Comparison of ENCODE assay signal across 12 cellular contexts in genomic region chr2:226970362-226970761, GRCh38.
DNase-seq lines count a peak whose midpoint lies in the region; ATAC-seq lines count a peak whose summit lies in the region.
"Had no signal": no experiment of that assay in that cellular context is flagged by ENCODE, and none has a peak within 500 bp of the region (broad histone marks: within the 10 kb centered on the region; RNA-seq: fewer than 3 reads in every experiment).

No MANE protein-coding gene starts in this region.

- H3K27me3 ChIP-seq in thymus (ENCODE audit: control insufficient read depth, insufficient read depth): no peaks in the 10 kb centered on the region

- H3K4me3 Mint-ChIP-seq in activated CD8-positive, alpha-beta memory T cell treated with anti-CD3 and anti-CD28 coated beads, Interleukin-2, amount 10 ng/mL, durations not matched to agents 7 days and 5 days: peak overlapping the region; percentile 17
- H3K4me3 Mint-ChIP-seq: activated CD4-positive, alpha-beta memory T cell treated with anti-CD3 and anti-CD28 coated beads for 36 hours had no signal

- peak overlapping the region; percentile 50 for H3K27ac Mint-ChIP-seq in activated CD8-positive, alpha-beta memory T cell treated with anti-CD3 and anti-CD28 coated beads, Interleukin-2, amount 10 ng/mL, durations not matched to agents 7 days and 5 days
- H3K27ac Mint-ChIP-seq: activated CD4-positive, alpha-beta memory T cell treated with anti-CD3 and anti-CD28 coated beads for 36 hours had no signal

- peak overlapping the region; percentile 10 for H3K4me3 ChIP-seq in thymus (ENCODE audit: low read length)

- peaks cover 7% of the 10 kb centered on the region for H3K36me3 ChIP-seq in thymus (ENCODE audit: control insufficient read depth, insufficient read depth)

- CTCF ChIA-PET in activated CD8-positive, alpha-beta memory T cell treated with anti-CD3 and anti-CD28 coated beads, Interleukin-2, amount 10 ng/mL, durations not matched to agents 7 days and 5 days (lab: Charles Lee): no interaction called here

- H3K36me3 Mint-ChIP-seq in activated CD8-positive, alpha-beta memory T cell treated with anti-CD3 and anti-CD28 coated beads, Interleukin-2, amount 10 ng/mL, durations not matched to agents 7 days and 5 days: peaks cover 6% of the 10 kb centered on the region

- H3K9me3 ChIP-seq in thymus (ENCODE audit: control insufficient read depth): no peaks in the 10 kb centered on the region

- ATAC-seq in activated CD8-positive, alpha-beta memory T cell treated with anti-CD3 and anti-CD28 coated beads, Interleukin-2, amount 10 ng/mL, durations not matched to agents 7 days and 5 days: no peak
- peak; percentile 69 for ATAC-seq in HG02759 (IDR thresholded peaks at IDR 0.05; ENCODE audit: unreplicated experiment)
- no peak for ATAC-seq in activated CD4-positive, CD25-positive, alpha-beta regulatory T cell treated with anti-CD3 and anti-CD28 coated beads, Interleukin-2, amount 50 U/mL, for 24 hours
- ATAC-seq: PC-3 had no signal

- peaks cover 16% of the 10 kb centered on the region for H3K4me1 Mint-ChIP-seq in activated CD8-positive, alpha-beta memory T cell treated with anti-CD3 and anti-CD28 coated beads, Interleukin-2, amount 10 ng/mL, durations not matched to agents 7 days and 5 days

- 11% methylated on average over 3 of the region's 3 CpGs for WGBS in thymus

- no peaks in the 10 kb centered on the region for H3K9me3 Mint-ChIP-seq in activated CD8-positive, alpha-beta memory T cell treated with anti-CD3 and anti-CD28 coated beads, Interleukin-2, amount 10 ng/mL, durations not matched to agents 7 days and 5 days (ENCODE audit: low read depth)
- H3K9me3 Mint-ChIP-seq: activated CD4-positive, alpha-beta memory T cell treated with anti-CD3 and anti-CD28 coated beads for 36 hours had no signal

- no peak for DNase-seq in activated CD8-positive, alpha-beta memory T cell treated with anti-CD3 and anti-CD28 coated beads, Interleukin-2, amount 10 ng/mL, durations not matched to agents 7 days and 5 days
- no peak for DNase-seq in activated CD8-positive, alpha-beta memory T cell treated with anti-CD3 and anti-CD28 coated beads for 24 hours
- peak; percentile 28 for DNase-seq in OCI-M1 (lab: John Stamatoyannopoulos, UW)
- DNase-seq in NCI-H1092 treated with DMSO at 0.1 percent for 48 hours (lab: John Stamatoyannopoulos, UW): no peak
- DNase-seq in effector CD8-positive, alpha-beta T cell (lab: John Stamatoyannopoulos, UW): no peak
- DNase-seq: ACHN; activated CD4-positive, alpha-beta memory T cell treated with anti-CD3 and anti-CD28 coated beads for 36 hours; PC-3; stimulated activated naive CD4-positive, alpha-beta T cell treated with Interleukin-2 at 50 U/mL for 16 hours had no signal

- H3K27ac ChIP-seq in thymus (ENCODE audit: low read depth): peak overlapping the region; percentile 91

- H3K4me1 ChIP-seq in thymus (ENCODE audit: control insufficient read depth, insufficient read depth, low read length): peaks cover 40% of the 10 kb centered on the region

- H3K27me3 Mint-ChIP-seq in activated CD8-positive, alpha-beta memory T cell treated with anti-CD3 and anti-CD28 coated beads, Interleukin-2, amount 10 ng/mL, durations not matched to agents 7 days and 5 days: no peaks in the 10 kb centered on the region
- H3K27me3 Mint-ChIP-seq: activated CD4-positive, alpha-beta memory T cell treated with anti-CD3 and anti-CD28 coated beads for 36 hours had no signal
